Comparison of ENCODE assay signal across 1 cellular context in the genomic region with DNA sequence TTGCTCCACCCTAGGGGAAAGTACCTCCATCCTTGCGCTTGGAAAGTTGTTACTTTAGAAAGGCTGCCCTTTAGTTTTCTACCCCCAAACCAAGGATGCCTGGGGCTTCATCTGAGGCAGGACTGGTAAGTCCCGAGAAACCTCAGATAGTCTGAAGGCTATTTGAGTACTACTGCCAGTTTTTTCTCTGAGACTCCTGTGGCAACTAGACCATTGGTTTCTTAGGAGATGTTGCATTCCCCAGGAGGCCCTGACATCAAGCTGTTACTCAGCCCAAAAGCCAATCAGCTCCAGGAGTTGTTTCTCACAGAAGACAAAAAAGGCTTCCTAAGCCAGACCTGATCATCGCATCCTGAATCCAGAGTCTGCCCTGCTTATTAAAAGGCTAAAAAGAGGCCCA.
TF ChIP-seq lines count a peak whose summit lies in the region.

No MANE protein-coding gene starts in this region.

TF ChIP-seq in IMR-90, 13 proteins besides CTCF, POLR2A, EP300 and RAD21:
- TF ChIP-seq CEBPB (IDR thresholded peaks at IDR 0.05; ENCODE audit: low read depth, low read length) (no peak), NFE2L2 (IDR thresholded peaks at IDR 0.05; ENCODE audit: low read depth, low read length) (no peak), MAZ (IDR thresholded peaks at IDR 0.05; ENCODE audit: borderline replicate concordance, low read depth, low read length) (no peak), SMC3 (IDR thresholded peaks at IDR 0.05; ENCODE audit: low read depth, low read length) (no peak), BHLHE40 (IDR thresholded peaks at IDR 0.05; ENCODE audit: low read depth, low read length) (no peak), MAFK (IDR thresholded peaks at IDR 0.05; ENCODE audit: low read depth, low read length) (no peak), CHD1 (IDR thresholded peaks at IDR 0.05; ENCODE audit: low read depth, low read length) (no peak), FOS (IDR thresholded peaks at IDR 0.05; ENCODE audit: low read depth, low read length) (no peak), MXI1 (IDR thresholded peaks at IDR 0.05; ENCODE audit: borderline replicate concordance, low read depth, low read length) (no peak), RFX5 (IDR thresholded peaks at IDR 0.05; ENCODE audit: low read depth, low read length) (no peak), RCOR1 (IDR thresholded peaks at IDR 0.05; ENCODE audit: insufficient replicate concordance, low read length) (no peak)
- TF ChIP-seq, protein P1, sequence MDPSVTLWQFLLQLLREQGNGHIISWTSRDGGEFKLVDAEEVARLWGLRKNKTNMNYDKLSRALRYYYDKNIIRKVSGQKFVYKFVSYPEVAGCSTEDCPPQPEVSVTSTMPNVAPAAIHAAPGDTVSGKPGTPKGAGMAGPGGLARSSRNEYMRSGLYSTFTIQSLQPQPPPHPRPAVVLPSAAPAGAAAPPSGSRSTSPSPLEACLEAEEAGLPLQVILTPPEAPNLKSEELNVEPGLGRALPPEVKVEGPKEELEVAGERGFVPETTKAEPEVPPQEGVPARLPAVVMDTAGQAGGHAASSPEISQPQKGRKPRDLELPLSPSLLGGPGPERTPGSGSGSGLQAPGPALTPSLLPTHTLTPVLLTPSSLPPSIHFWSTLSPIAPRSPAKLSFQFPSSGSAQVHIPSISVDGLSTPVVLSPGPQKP (IDR thresholded peaks at IDR 0.05; ENCODE audit: borderline replicate concordance, low read depth, low read length): no peak
- TF ChIP-seq, protein P2, sequence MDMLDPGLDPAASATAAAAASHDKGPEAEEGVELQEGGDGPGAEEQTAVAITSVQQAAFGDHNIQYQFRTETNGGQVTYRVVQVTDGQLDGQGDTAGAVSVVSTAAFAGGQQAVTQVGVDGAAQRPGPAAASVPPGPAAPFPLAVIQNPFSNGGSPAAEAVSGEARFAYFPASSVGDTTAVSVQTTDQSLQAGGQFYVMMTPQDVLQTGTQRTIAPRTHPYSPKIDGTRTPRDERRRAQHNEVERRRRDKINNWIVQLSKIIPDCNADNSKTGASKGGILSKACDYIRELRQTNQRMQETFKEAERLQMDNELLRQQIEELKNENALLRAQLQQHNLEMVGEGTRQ (IDR thresholded peaks at IDR 0.05; ENCODE audit: low read depth, low read length): no peak
